Comparison of ENCODE assay signal across 8 cellular contexts in genomic region chr2:113541984-113542485, GRCh38. TPM values are rescaled to one million over a fixed set of nuclear protein-coding genes. Genes with fewer than 3 reads are reported as not detected.
DNase-seq lines count a peak whose midpoint lies in the region; ATAC-seq, FAIRE-seq and TF ChIP-seq lines count a peak whose summit lies in the region.
"Not testable (repeated sequence)": the region's sequence is repeated elsewhere in the genome, so short reads cannot be mapped to it uniquely, and the experiment has no call there.

No MANE protein-coding gene starts in this region.

- not testable (repeated sequence) for H3K9me3 Mint-ChIP-seq in activated B cell treated with CpG ODN at 0.5 μM for 24 hours, nephron progenitor cell

- H3K4me3 Mint-ChIP-seq in activated B cell treated with CpG ODN at 0.5 μM for 24 hours = peak overlapping the region; percentile 52
- peak overlapping the region; percentile 81 for H3K4me3 Mint-ChIP-seq in nephron progenitor cell

- intact Hi-C loops in A673 (cut with micrococcal nuclease; ENCODE audit: unreplicated experiment) = loop anchor here (10.0 kb wide), 1 partner anchor 153 kb away; no protein-coding TSS in a partner anchor
- intact Hi-C loops in activated B cell treated with CpG ODN at 0.5 μM for 24 hours (cut with micrococcal nuclease); kidney (cut with DNase I): not testable (repeated sequence)

- POLR2A ChIA-PET in A673 (lab: Charles Lee; ENCODE audit: low non-redundant PET); HEK293 (lab: Yijun Ruan, JAX); activated B cell treated with CpG ODN at 0.5 μM for 24 hours (lab: Charles Lee): not testable (repeated sequence)

- 0 to 5% (median 1%) methylated on average over 26 to 63 of the region's 63 CpGs for WGBS in small intestine, 3 donors

- H3K4me2 ChIP-seq in fibroblast of lung (ENCODE audit: extremely low read depth, insufficient read depth, low read length) = not testable (repeated sequence)

- H3K4me3 ChIP-seq in A673 (ENCODE audit: low read depth, low read length, poor library complexity, severe bottlenecking) = peak overlapping the region; percentile 32
- peak overlapping the region; percentile 38 for H3K4me3 ChIP-seq in HEK293 (ENCODE audit: low read depth, low read length)
- peak overlapping the region in 3 of 4 experiments; percentile 26 to 68 (median 53) for H3K4me3 ChIP-seq in fibroblast of lung (replicated peaks in 1 of 4; ENCODE audit: control extremely low read depth in 1 of 4, insufficient read depth in 1 of 4, low read depth in 3 of 4, low read length in 4 of 4)
- H3K4me3 ChIP-seq in kidney (ENCODE audit: low read length in 2 of 2) = not testable (repeated sequence)
- H3K4me3 ChIP-seq in small intestine (ENCODE audit: low read depth in 1 of 2, low read length in 2 of 2) = peak overlapping the region; percentile 29 to 44

- not testable (repeated sequence) for H3K36me3 ChIP-seq in A673 (ENCODE audit: insufficient read depth, low read length, poor library complexity, severe bottlenecking); HEK293 (ENCODE audit: control insufficient read depth in 2 of 2, insufficient read depth in 1 of 2, low read length in 2 of 2); fibroblast of lung (ENCODE audit: control insufficient read depth, insufficient read depth, low read length); kidney (ENCODE audit: control insufficient read depth in 1 of 2, insufficient read depth in 2 of 2, low read length in 2 of 2); small intestine (ENCODE audit: control insufficient read depth in 2 of 2, insufficient read depth in 2 of 2, low read length in 2 of 2)

- not testable (repeated sequence) for H3K79me2 ChIP-seq in fibroblast of lung (ENCODE audit: control insufficient read depth, insufficient read depth, low read length)

- peak overlapping the region; percentile 84 for H3K9ac ChIP-seq in fibroblast of lung (ENCODE audit: insufficient read depth, low read length)
- H3K9ac ChIP-seq in kidney (ENCODE audit: low read length in 2 of 2) = not testable (repeated sequence)

- not testable (repeated sequence) for H3K9me3 ChIP-seq in A673 (ENCODE audit: low read depth, low read length, poor library complexity, severe bottlenecking); HEK293 (ENCODE audit: control insufficient read depth, insufficient read depth, low read depth, low read length); fibroblast of lung (ENCODE audit: control insufficient read depth, insufficient read depth, low read depth, low read length); kidney (ENCODE audit: control insufficient read depth in 1 of 2, low read length in 2 of 2); small intestine (ENCODE audit: control insufficient read depth, low read depth)

- CTCF ChIA-PET in A673 (lab: Charles Lee); activated B cell treated with CpG ODN at 0.5 μM for 24 hours (lab: Charles Lee): not testable (repeated sequence)
- CTCF ChIA-PET in HEK293 (lab: Yijun Ruan, JAX) = interaction anchor here (0.6 kb wide), 1 partner anchor 217 kb away, joined by 3 read pairs; no protein-coding TSS in a partner anchor

- not testable (repeated sequence) for BruUV-seq in A673 (replicated peaks; lab: Mats Ljungman, UMichigan)

- not testable (repeated sequence) for ATAC-seq in activated B cell treated with CpG ODN at 0.5 μM for 24 hours (ENCODE audit: low read depth)

- not testable (repeated sequence) for DNase-seq in A673 (ENCODE audit: low spot score); fibroblast of lung (ENCODE audit: low read depth in 2 of 2); nephron progenitor cell; small intestine
- peak; percentile 17 for DNase-seq in activated B cell treated with CpG ODN at 0.5 μM for 24 hours
- peak; percentile 8 for DNase-seq in astrocyte of the hippocampus (ENCODE audit: low read depth, low spot score)
- DNase-seq in kidney = peak; percentile 43

- not testable (repeated sequence) for H4K20me1 ChIP-seq in fibroblast of lung (ENCODE audit: control insufficient read depth, extremely low read depth, insufficient read depth, low read length)

- H3K36me3 Mint-ChIP-seq in activated B cell treated with CpG ODN at 0.5 μM for 24 hours (ENCODE audit: low read depth); nephron progenitor cell (ENCODE audit: low read depth): not testable (repeated sequence)

- H3K27ac Mint-ChIP-seq in activated B cell treated with CpG ODN at 0.5 μM for 24 hours, nephron progenitor cell: not testable (repeated sequence)

- TF ChIP-seq CTCF in A673 (conservative IDR thresholded peaks at IDR 0.05; ENCODE audit: low read depth, low read length); HEK293 (tag by site-specific recombination; IDR thresholded peaks at IDR 0.05); activated B cell treated with CpG ODN at 0.5 μM for 24 hours (IDR thresholded peaks at IDR 0.05); fibroblast of lung (conservative IDR thresholded peaks at IDR 0.05 in 1 of 2, IDR thresholded peaks at IDR 0.05 in 1 of 2; ENCODE audit: low read depth in 1 of 2, low read length in 2 of 2); kidney (IDR thresholded peaks at IDR 0.05; ENCODE audit: borderline replicate concordance, extremely low read depth, insufficient read depth); nephron progenitor cell (IDR thresholded peaks at IDR 0.05): not testable (repeated sequence)

- FAIRE-seq in kidney (lab: Jason Lieb, UNC); small intestine (lab: Jason Lieb, UNC): not testable (repeated sequence)

- H3K4me1 ChIP-seq in A673 (ENCODE audit: insufficient read depth, low read length, poor library complexity, severe bottlenecking); HEK293 (ENCODE audit: control insufficient read depth, insufficient read depth, low read length); fibroblast of lung (ENCODE audit: control insufficient read depth, extremely low read depth, insufficient read depth, low read length); kidney (ENCODE audit: control insufficient read depth in 1 of 2, insufficient read depth in 1 of 2, low read depth in 1 of 2, low read length in 2 of 2); small intestine (ENCODE audit: control insufficient read depth in 2 of 2, insufficient read depth in 1 of 2, low read depth in 1 of 2, low read length in 1 of 2): not testable (repeated sequence)

- not testable (repeated sequence) for H3K27me3 Mint-ChIP-seq in activated B cell treated with CpG ODN at 0.5 μM for 24 hours
- H3K27me3 Mint-ChIP-seq in nephron progenitor cell (ENCODE audit: low read depth, poor library complexity) = peaks cover 45% of the 10 kb centered on the region

- not testable (repeated sequence) for H2AFZ ChIP-seq in fibroblast of lung (ENCODE audit: low read length)

- H3K4me1 Mint-ChIP-seq in activated B cell treated with CpG ODN at 0.5 μM for 24 hours, nephron progenitor cell: not testable (repeated sequence)

- H3K27ac ChIP-seq in A673 (ENCODE audit: low read depth, low read length, poor library complexity, severe bottlenecking); HEK293 (ENCODE audit: extremely low read depth, low read depth, low read length); kidney (ENCODE audit: low read depth in 2 of 2, low read length in 2 of 2): not testable (repeated sequence)
- H3K27ac ChIP-seq in fibroblast of lung (ENCODE audit: insufficient read depth, low read length) (peak overlapping the region; percentile 51), small intestine (ENCODE audit: low read depth in 1 of 2, low read length in 1 of 2) (peak overlapping the region in 1 of 2 donors; percentile 9)

- H3K27me3 ChIP-seq in A673 (replicated peaks; ENCODE audit: insufficient read depth, low read depth, low read length, poor library complexity) = peaks cover 11% of the 10 kb centered on the region
- H3K27me3 ChIP-seq in fibroblast of lung (ENCODE audit: control insufficient read depth, insufficient read depth, low read length); small intestine (ENCODE audit: control insufficient read depth in 2 of 2, insufficient read depth in 2 of 2, low read length in 2 of 2): not testable (repeated sequence)

RNA-seq across cellular contexts. Expression of gene FOXD4L1, which starts 43.6 kb away (rescaled TPM):
- not detected in 2 replicates for total RNA-seq in A673 (2021)
- 0.17 and 0.35 TPM in 2 replicates for total RNA-seq in activated B cell treated with CpG ODN at 0.5 μM for 24 hours
- total RNA-seq in fibroblast of lung = 0.17 and 0.26 TPM in 2 replicates
- not detected in 2 replicates for polyA plus RNA-seq in fibroblast of lung
- 0.06 TPM in 1 of 2 replicates, not detected in the other for polyA plus RNA-seq in fibroblast of lung (2012)
- not detected in 2 replicates for polyA minus RNA-seq in fibroblast of lung (ENCODE audit: low replicate concordance)
- 0.19 TPM for total RNA-seq in kidney
- not detected for polyA plus RNA-seq in kidney (ENCODE audit: insufficient read depth, low read depth, low replicate concordance)
- polyA plus RNA-seq in small intestine = under 1 TPM in 2 of 3 donors, not detected in 1; 0.06 to 0.45 TPM
